In genomic region chr4:125986307-125986706, GRCh38 we compare ENCODE assay signal across 1 cellular context.
TF ChIP-seq lines count a peak whose summit lies in the region.

No MANE protein-coding gene starts in this region.

TF ChIP-seq in K562, 482 proteins besides CTCF, POLR2A, EP300 and RAD21 (continued from another document):
- no peak for TF ChIP-seq RERE (CRISPR knock-in tag; IDR thresholded peaks at IDR 0.05; ENCODE audit: borderline replicate concordance)
- TF ChIP-seq FOXK2 (conservative IDR thresholded peaks at IDR 0.05 in 1 of 2, IDR thresholded peaks at IDR 0.05 in 1 of 2; ENCODE audit: low read depth in 2 of 2) = no peak
- no peak for TF ChIP-seq ESRRB (CRISPR knock-in tag; IDR thresholded peaks at IDR 0.05; ENCODE audit: borderline replicate concordance)
- no peak for TF ChIP-seq ZBTB8A (IDR thresholded peaks at IDR 0.05; ENCODE audit: partially characterized antibody)
- peak; percentile 70 for TF ChIP-seq MAFG (tag; conservative IDR thresholded peaks at IDR 0.05)
- peak; percentile 65 for TF ChIP-seq MAFK (IDR thresholded peaks at IDR 0.05; ENCODE audit: low read length)
- TF ChIP-seq, protein P1, sequence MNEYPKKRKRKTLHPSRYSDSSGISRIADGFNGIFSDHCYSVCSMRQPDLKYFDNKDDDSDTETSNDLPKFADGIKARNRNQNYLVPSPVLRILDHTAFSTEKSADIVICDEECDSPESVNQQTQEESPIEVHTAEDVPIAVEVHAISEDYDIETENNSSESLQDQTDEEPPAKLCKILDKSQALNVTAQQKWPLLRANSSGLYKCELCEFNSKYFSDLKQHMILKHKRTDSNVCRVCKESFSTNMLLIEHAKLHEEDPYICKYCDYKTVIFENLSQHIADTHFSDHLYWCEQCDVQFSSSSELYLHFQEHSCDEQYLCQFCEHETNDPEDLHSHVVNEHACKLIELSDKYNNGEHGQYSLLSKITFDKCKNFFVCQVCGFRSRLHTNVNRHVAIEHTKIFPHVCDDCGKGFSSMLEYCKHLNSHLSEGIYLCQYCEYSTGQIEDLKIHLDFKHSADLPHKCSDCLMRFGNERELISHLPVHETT (CRISPR knock-in tag; conservative IDR thresholded peaks at IDR 0.05 in 1 of 2, IDR thresholded peaks at IDR 0.05 in 1 of 2) = no peak
- TF ChIP-seq, protein P2, sequence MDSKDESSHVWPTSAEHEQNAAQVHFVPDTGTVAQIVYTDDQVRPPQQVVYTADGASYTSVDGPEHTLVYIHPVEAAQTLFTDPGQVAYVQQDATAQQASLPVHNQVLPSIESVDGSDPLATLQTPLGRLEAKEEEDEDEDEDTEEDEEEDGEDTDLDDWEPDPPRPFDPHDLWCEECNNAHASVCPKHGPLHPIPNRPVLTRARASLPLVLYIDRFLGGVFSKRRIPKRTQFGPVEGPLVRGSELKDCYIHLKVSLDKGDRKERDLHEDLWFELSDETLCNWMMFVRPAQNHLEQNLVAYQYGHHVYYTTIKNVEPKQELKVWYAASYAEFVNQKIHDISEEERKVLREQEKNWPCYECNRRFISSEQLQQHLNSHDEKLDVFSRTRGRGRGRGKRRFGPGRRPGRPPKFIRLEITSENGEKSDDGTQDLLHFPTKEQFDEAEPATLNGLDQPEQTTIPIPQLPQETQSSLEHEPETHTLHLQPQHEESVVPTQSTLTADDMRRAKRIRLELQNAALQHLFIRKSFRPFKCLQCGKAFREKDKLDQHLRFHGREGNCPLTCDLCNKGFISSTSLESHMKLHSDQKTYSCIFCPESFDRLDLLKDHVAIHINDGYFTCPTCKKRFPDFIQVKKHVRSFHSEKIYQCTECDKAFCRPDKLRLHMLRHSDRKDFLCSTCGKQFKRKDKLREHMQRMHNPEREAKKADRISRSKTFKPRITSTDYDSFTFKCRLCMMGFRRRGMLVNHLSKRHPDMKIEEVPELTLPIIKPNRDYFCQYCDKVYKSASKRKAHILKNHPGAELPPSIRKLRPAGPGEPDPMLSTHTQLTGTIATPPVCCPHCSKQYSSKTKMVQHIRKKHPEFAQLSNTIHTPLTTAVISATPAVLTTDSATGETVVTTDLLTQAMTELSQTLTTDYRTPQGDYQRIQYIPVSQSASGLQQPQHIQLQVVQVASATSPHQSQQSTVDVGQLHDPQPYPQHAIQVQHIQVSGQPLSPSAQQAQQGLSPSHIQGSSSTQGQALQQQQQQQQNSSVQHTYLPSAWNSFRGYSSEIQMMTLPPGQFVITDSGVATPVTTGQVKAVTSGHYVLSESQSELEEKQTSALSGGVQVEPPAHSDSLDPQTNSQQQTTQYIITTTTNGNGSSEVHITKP (IDR thresholded peaks at IDR 0.05; ENCODE audit: partially characterized antibody) = no peak
- TF ChIP-seq NFE2 (IDR thresholded peaks at IDR 0.05; ENCODE audit: low read depth) = peak; percentile 50; the same call in 1 of the 2 replicates
